In genomic region chr17:43272914-43273313, GRCh38 we compare ENCODE assay signal across 10 cellular contexts. TPM values are rescaled to one million over a fixed set of nuclear protein-coding genes. Genes with fewer than 3 reads are reported as not detected.
"Had no signal": no experiment of that assay in that cellular context is flagged by ENCODE, and none has a peak within 500 bp of the region (broad histone marks: within the 10 kb centered on the region; RNA-seq: fewer than 3 reads in every experiment).

No MANE protein-coding gene starts in this region.

RNA-seq across cellular contexts. Expression of gene RNU2-1, which starts 39.1 kb away (rescaled TPM):
- total RNA-seq: cerebellum, fibroblast of lung, skeletal muscle tissue, testis had no signal
- polyA plus RNA-seq: fibroblast of lung, neural cell had no signal

RNA-seq across cellular contexts. Expression of gene CCDC200, which starts 44.5 kb away (rescaled TPM):
- total RNA-seq: activated naive CD8-positive, alpha-beta T cell treated with anti-CD3 and anti-CD28 coated beads for 36 hours; activated T-helper 2 cell treated with anti-CD3 and anti-CD28 coated beads, Interferon-gamma antibody, Interleukin-2, Interleukin-4, amounts not matched to agents 10 μg/mL and 5 μg/mL and 100 μg/mL, durations not matched to agents 14 hours and 24 hours and 36 hours; cerebellum; fibroblast of lung; kidney; lower lobe of right lung; skeletal muscle tissue; uterus had no signal
- polyA plus RNA-seq: fibroblast of lung, neural cell had no signal
